ENCODE assay signal across 12 cellular contexts in genomic region chr6:21079468-21080048, GRCh38.
DNase-seq lines count a peak whose midpoint lies in the region; ATAC-seq, FAIRE-seq and TF ChIP-seq lines count a peak whose summit lies in the region.
"Had no signal": no experiment of that assay in that cellular context is flagged by ENCODE, and none has a peak within 500 bp of the region (broad histone marks: within the 10 kb centered on the region; RNA-seq: fewer than 3 reads in every experiment).

No MANE protein-coding gene starts in this region.

- no peak overlapping the region for H4K91ac ChIP-seq in mesenchymal stem cell (ENCODE audit: low read length)

- H2BK5ac ChIP-seq in mesenchymal stem cell (ENCODE audit: low read depth, low read length, poor library complexity, severe bottlenecking) = no peak overlapping the region

- H2BK15ac ChIP-seq in mesenchymal stem cell (ENCODE audit: low read depth, poor library complexity, severe bottlenecking) = no peak overlapping the region

- H2AK5ac ChIP-seq in mesenchymal stem cell (ENCODE audit: low read length, severe bottlenecking) = no peak overlapping the region

- FAIRE-seq in bronchial epithelial cell (lab: Jason Lieb, UNC) = peak; percentile 75

- no peak overlapping the region for H3K14ac ChIP-seq in mesenchymal stem cell (ENCODE audit: low read length in 2 of 2)

- H2BK120ac ChIP-seq in mesenchymal stem cell (ENCODE audit: low read depth, low read length) = no peak overlapping the region

- DNase-seq in BE2C = peak; percentile 46
- peak; percentile 7 for DNase-seq in LHCN-M2 (ENCODE audit: low read depth)
- no peak for DNase-seq in bronchial epithelial cell (ENCODE audit: low read depth)
- peak; percentile 26 for DNase-seq in mesenchymal stem cell
- DNase-seq in Peyer's patch = no peak
- DNase-seq in germinal center (ENCODE audit: low spot score) = no peak
- DNase-seq in upper lobe of left lung = no peak
- no peak for DNase-seq in MV-4-11 (lab: John Stamatoyannopoulos, UW)
- DNase-seq: activated CD4-positive, alpha-beta memory T cell treated with anti-CD3 and anti-CD28 coated beads, Interleukin-2, amount 10 ng/mL, durations not matched to agents 7 days and 5 days; stimulated activated naive CD4-positive, alpha-beta T cell had no signal

- TF ChIP-seq POLR2A in Peyer's patch (IDR thresholded peaks at IDR 0.05) = no peak
- no peak for TF ChIP-seq POLR2A in upper lobe of left lung (IDR thresholded peaks at IDR 0.05)

- H3K4me2 ChIP-seq in mesenchymal stem cell (ENCODE audit: low read length, poor library complexity, severe bottlenecking) = no peak overlapping the region
- H3K4me2 ChIP-seq: smooth muscle cell had no signal

- H3K27me3 ChIP-seq in BE2C = no peaks in the 10 kb centered on the region
- no peaks in the 10 kb centered on the region for H3K27me3 ChIP-seq in bronchial epithelial cell (ENCODE audit: control insufficient read depth, insufficient read depth, low read length)
- H3K27me3 ChIP-seq in mesenchymal stem cell (ENCODE audit: control insufficient read depth in 1 of 2, insufficient read depth in 1 of 2, low read length in 2 of 2) = no peaks in the 10 kb centered on the region
- no peaks in the 10 kb centered on the region for H3K27me3 ChIP-seq in Peyer's patch
- H3K27me3 ChIP-seq in upper lobe of left lung = no peaks in the 10 kb centered on the region
- H3K27me3 ChIP-seq: SJSA1 had no signal

- no peak overlapping the region for H4K8ac ChIP-seq in mesenchymal stem cell (ENCODE audit: low read length)

- H3K4me1 ChIP-seq in BE2C (peaks cover 24% of the 10 kb centered on the region), mesenchymal stem cell (ENCODE audit: control insufficient read depth, insufficient read depth, low read depth, low read length) (no peaks in the 10 kb centered on the region), Peyer's patch (no peaks in the 10 kb centered on the region), upper lobe of left lung (no peaks in the 10 kb centered on the region)
- H3K4me1 ChIP-seq: SJSA1 had no signal

- no peak overlapping the region for H2AFZ ChIP-seq in mesenchymal stem cell (ENCODE audit: low read depth, low read length)

- TF ChIP-seq CTCF in BE2C (IDR thresholded peaks at IDR 0.05; ENCODE audit: low read depth, low read length) = no peak
- no peak for TF ChIP-seq CTCF in bronchial epithelial cell (IDR thresholded peaks at IDR 0.05; ENCODE audit: insufficient read depth, low read length, severe bottlenecking)
- no peak for TF ChIP-seq CTCF in Peyer's patch (IDR thresholded peaks at IDR 0.05)
- TF ChIP-seq CTCF in upper lobe of left lung (IDR thresholded peaks at IDR 0.05) = no peak

- H3K79me1 ChIP-seq in mesenchymal stem cell (replicated peaks; ENCODE audit: low read length, poor library complexity, severe bottlenecking) = no peaks in the 10 kb centered on the region

- no peaks in the 10 kb centered on the region for H3K36me3 ChIP-seq in BE2C
- no peaks in the 10 kb centered on the region for H3K36me3 ChIP-seq in bronchial epithelial cell (ENCODE audit: control insufficient read depth, insufficient read depth, low read length)
- no peaks in the 10 kb centered on the region for H3K36me3 ChIP-seq in mesenchymal stem cell (ENCODE audit: control insufficient read depth in 1 of 2, insufficient read depth in 2 of 2, low read depth in 1 of 2, low read length in 2 of 2)
- no peaks in the 10 kb centered on the region for H3K36me3 ChIP-seq in Peyer's patch
- H3K36me3 ChIP-seq in upper lobe of left lung = no peaks in the 10 kb centered on the region

- H3K23ac ChIP-seq in mesenchymal stem cell (ENCODE audit: low read length in 2 of 2) = no peak overlapping the region

- no peak overlapping the region for H3K18ac ChIP-seq in mesenchymal stem cell (ENCODE audit: low read depth in 1 of 2, low read length in 2 of 2)

- H3K9me3 ChIP-seq in BE2C (no peaks in the 10 kb centered on the region), mesenchymal stem cell (ENCODE audit: control insufficient read depth, low read length) (no peaks in the 10 kb centered on the region), Peyer's patch (no peaks in the 10 kb centered on the region), upper lobe of left lung (peaks cover 0 to 2% (median 0%) of the 10 kb centered on the region in 4 donors)
- H3K9me3 ChIP-seq: SJSA1 had no signal

- no peak for TF ChIP-seq EP300 in upper lobe of left lung (IDR thresholded peaks at IDR 0.05)

- no peak overlapping the region for H3K4me3 ChIP-seq in BE2C (ENCODE audit: low read depth, low read length)
- no peak overlapping the region for H3K4me3 ChIP-seq in bronchial epithelial cell (ENCODE audit: low read depth, low read length)
- no peak overlapping the region for H3K4me3 ChIP-seq in mesenchymal stem cell (ENCODE audit: insufficient read depth in 1 of 2, low read depth in 1 of 2, low read length in 2 of 2)
- H3K4me3 ChIP-seq in Peyer's patch = no peak overlapping the region
- no peak overlapping the region for H3K4me3 ChIP-seq in upper lobe of left lung
- H3K4me3 ChIP-seq: SJSA1, smooth muscle cell had no signal

- H3K9ac ChIP-seq in mesenchymal stem cell (ENCODE audit: low read length) = no peak overlapping the region

- H3K27ac ChIP-seq in mesenchymal stem cell (ENCODE audit: low read length, poor library complexity, severe bottlenecking) (no peak overlapping the region), Peyer's patch (no peak overlapping the region), upper lobe of left lung (no peak overlapping the region)
- H3K27ac ChIP-seq: SJSA1 had no signal

- ATAC-seq in upper lobe of left lung (ENCODE audit: low FRiP score in 2 of 2) = no peak

- WGBS in mesenchymal stem cell = 7% methylated on average over 1 of the region's 2 CpGs
- whole genome bisulfite sequencing in upper lobe of left lung, 2 donors = 64 to 71% methylated on average over 2 of the region's 2 CpGs

- no peak overlapping the region for H2BK12ac ChIP-seq in mesenchymal stem cell (ENCODE audit: low read length in 2 of 2)

- no peak overlapping the region for H3K4ac ChIP-seq in mesenchymal stem cell (ENCODE audit: low read depth in 1 of 2, low read length in 2 of 2)

Comparison
In these comparisons a context has a peak if more than half of its experiments do, and no peak if none do; other contexts are left out.
1. DNase-seq: peak in BE2C (single experiment), LHCN-M2 (single experiment) and mesenchymal stem cell (single experiment); none in bronchial epithelial cell (single experiment), Peyer's patch (0 of 3), germinal center (single experiment), upper lobe of left lung (0 of 2) and MV-4-11 (single experiment).